ENCODE assay signal across 1 cellular context in the genomic region with DNA sequence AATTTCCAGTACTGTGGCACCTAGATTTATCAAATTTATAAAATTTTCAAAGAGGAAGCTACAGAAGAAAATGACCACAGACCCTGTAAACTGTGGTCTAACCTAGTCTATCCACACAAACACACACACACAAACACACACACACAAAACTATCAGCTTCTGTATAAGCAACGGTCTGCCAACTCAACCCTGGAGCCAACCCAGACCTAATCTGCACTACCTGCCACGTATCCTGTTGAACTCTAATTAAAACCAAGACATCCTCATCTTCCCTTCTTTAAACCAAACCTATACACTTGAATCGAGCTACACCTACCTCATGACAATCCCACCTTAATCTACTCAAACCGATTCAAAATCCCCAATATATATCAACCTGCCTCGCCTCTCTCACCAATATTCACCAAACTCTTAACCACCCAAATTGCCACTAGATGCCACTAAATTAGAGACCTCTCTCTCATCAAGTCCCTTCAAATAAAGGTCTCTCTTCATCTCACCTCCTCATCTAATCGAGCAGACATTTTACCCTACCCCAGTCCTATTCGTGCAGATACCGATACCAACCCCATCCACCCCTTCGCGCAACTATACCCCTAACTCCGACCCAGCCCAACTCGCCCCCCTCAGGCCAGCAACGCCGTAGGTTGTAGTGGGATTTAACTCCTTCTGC.
TF ChIP-seq lines count a peak whose summit lies in the region.

No MANE protein-coding gene starts in this region.

TF ChIP-seq in HepG2, 621 proteins besides CTCF, POLR2A, EP300 and RAD21 (continued from another document):
- TF ChIP-seq, protein P1, sequence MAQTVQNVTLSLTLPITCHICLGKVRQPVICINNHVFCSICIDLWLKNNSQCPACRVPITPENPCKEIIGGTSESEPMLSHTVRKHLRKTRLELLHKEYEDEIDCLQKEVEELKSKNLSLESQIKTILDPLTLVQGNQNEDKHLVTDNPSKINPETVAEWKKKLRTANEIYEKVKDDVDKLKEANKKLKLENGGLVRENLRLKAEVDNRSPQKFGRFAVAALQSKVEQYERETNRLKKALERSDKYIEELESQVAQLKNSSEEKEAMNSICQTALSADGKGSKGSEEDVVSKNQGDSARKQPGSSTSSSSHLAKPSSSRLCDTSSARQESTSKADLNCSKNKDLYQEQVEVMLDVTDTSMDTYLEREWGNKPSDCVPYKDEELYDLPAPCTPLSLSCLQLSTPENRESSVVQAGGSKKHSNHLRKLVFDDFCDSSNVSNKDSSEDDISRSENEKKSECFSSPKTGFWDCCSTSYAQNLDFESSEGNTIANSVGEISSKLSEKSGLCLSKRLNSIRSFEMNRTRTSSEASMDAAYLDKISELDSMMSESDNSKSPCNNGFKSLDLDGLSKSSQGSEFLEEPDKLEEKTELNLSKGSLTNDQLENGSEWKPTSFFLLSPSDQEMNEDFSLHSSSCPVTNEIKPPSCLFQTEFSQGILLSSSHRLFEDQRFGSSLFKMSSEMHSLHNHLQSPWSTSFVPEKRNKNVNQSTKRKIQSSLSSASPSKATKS (CRISPR knock-in tag; IDR thresholded peaks at IDR 0.05), result no peak; the same call in 1 of the 2 replicates
- TF ChIP-seq ZBTB1 (CRISPR knock-in tag; IDR thresholded peaks at IDR 0.05; ENCODE audit: borderline replicate concordance) (no peak), ZNF430 (CRISPR knock-in tag; IDR thresholded peaks at IDR 0.05) (no peak), NRL (CRISPR knock-in tag; IDR thresholded peaks at IDR 0.05; ENCODE audit: borderline replicate concordance) (no peak), ZNF3 (CRISPR knock-in tag; IDR thresholded peaks at IDR 0.05) (peak; percentile 14; the same call in 1 of the 2 replicates), ZEB1 (IDR thresholded peaks at IDR 0.05; ENCODE audit: insufficient replicate concordance, low read depth) (no peak), DNMT3B (CRISPR knock-in tag; conservative IDR thresholded peaks at IDR 0.05) (no peak; the same call in 1 of the 2 replicates), ZNF879 (CRISPR knock-in tag; IDR thresholded peaks at IDR 0.05) (no peak), ZNF432 (CRISPR knock-in tag; IDR thresholded peaks at IDR 0.05; ENCODE audit: borderline replicate concordance) (no peak), ZNF335 (CRISPR knock-in tag; IDR thresholded peaks at IDR 0.05) (no peak), ZNF746 (CRISPR knock-in tag; IDR thresholded peaks at IDR 0.05) (0 out of 2 replicates have a peak, but pooled peaks have one; percentile 5), NFE2L1 (CRISPR knock-in tag; IDR thresholded peaks at IDR 0.05; ENCODE audit: borderline replicate concordance) (no peak), ZNF605 (CRISPR knock-in tag; IDR thresholded peaks at IDR 0.05) (no peak), ZNF124 (CRISPR knock-in tag; IDR thresholded peaks at IDR 0.05) (no peak), NFKB2 (CRISPR knock-in tag; IDR thresholded peaks at IDR 0.05; ENCODE audit: borderline replicate concordance) (no peak), MEIS2 (CRISPR knock-in tag; IDR thresholded peaks at IDR 0.05) (no peak), ZNF670 (CRISPR knock-in tag; IDR thresholded peaks at IDR 0.05; ENCODE audit: borderline replicate concordance) (no peak), ZNF724P (CRISPR knock-in tag; IDR thresholded peaks at IDR 0.05; ENCODE audit: borderline replicate concordance) (0 out of 2 replicates have a peak, but pooled peaks have one; percentile 40), KDM2A (CRISPR knock-in tag; IDR thresholded peaks at IDR 0.05; ENCODE audit: borderline replicate concordance, low read depth) (no peak), TP53 (CRISPR knock-in tag; conservative IDR thresholded peaks at IDR 0.05) (no peak), MAFF (IDR thresholded peaks at IDR 0.05; ENCODE audit: low read depth, low read length) (no peak), FOXK1 (CRISPR knock-in tag; IDR thresholded peaks at IDR 0.05; ENCODE audit: borderline replicate concordance, low read depth) (no peak), ZNF629 (CRISPR knock-in tag; conservative IDR thresholded peaks at IDR 0.05) (no peak), YEATS2 (CRISPR knock-in tag; IDR thresholded peaks at IDR 0.05; ENCODE audit: borderline replicate concordance) (no peak)
- TF ChIP-seq, protein P2, sequence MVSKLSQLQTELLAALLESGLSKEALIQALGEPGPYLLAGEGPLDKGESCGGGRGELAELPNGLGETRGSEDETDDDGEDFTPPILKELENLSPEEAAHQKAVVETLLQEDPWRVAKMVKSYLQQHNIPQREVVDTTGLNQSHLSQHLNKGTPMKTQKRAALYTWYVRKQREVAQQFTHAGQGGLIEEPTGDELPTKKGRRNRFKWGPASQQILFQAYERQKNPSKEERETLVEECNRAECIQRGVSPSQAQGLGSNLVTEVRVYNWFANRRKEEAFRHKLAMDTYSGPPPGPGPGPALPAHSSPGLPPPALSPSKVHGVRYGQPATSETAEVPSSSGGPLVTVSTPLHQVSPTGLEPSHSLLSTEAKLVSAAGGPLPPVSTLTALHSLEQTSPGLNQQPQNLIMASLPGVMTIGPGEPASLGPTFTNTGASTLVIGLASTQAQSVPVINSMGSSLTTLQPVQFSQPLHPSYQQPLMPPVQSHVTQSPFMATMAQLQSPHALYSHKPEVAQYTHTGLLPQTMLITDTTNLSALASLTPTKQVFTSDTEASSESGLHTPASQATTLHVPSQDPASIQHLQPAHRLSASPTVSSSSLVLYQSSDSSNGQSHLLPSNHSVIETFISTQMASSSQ (IDR thresholded peaks at IDR 0.05; ENCODE audit: low read depth), result no peak
- TF ChIP-seq, protein P2 (CRISPR knock-in tag; IDR thresholded peaks at IDR 0.05; ENCODE audit: borderline replicate concordance), result no peak
- TF ChIP-seq, protein P3, sequence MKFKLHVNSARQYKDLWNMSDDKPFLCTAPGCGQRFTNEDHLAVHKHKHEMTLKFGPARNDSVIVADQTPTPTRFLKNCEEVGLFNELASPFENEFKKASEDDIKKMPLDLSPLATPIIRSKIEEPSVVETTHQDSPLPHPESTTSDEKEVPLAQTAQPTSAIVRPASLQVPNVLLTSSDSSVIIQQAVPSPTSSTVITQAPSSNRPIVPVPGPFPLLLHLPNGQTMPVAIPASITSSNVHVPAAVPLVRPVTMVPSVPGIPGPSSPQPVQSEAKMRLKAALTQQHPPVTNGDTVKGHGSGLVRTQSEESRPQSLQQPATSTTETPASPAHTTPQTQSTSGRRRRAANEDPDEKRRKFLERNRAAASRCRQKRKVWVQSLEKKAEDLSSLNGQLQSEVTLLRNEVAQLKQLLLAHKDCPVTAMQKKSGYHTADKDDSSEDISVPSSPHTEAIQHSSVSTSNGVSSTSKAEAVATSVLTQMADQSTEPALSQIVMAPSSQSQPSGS (CRISPR knock-in tag; IDR thresholded peaks at IDR 0.05), result no peak; the same call in 1 of the 2 replicates
- TF ChIP-seq, protein P4, sequence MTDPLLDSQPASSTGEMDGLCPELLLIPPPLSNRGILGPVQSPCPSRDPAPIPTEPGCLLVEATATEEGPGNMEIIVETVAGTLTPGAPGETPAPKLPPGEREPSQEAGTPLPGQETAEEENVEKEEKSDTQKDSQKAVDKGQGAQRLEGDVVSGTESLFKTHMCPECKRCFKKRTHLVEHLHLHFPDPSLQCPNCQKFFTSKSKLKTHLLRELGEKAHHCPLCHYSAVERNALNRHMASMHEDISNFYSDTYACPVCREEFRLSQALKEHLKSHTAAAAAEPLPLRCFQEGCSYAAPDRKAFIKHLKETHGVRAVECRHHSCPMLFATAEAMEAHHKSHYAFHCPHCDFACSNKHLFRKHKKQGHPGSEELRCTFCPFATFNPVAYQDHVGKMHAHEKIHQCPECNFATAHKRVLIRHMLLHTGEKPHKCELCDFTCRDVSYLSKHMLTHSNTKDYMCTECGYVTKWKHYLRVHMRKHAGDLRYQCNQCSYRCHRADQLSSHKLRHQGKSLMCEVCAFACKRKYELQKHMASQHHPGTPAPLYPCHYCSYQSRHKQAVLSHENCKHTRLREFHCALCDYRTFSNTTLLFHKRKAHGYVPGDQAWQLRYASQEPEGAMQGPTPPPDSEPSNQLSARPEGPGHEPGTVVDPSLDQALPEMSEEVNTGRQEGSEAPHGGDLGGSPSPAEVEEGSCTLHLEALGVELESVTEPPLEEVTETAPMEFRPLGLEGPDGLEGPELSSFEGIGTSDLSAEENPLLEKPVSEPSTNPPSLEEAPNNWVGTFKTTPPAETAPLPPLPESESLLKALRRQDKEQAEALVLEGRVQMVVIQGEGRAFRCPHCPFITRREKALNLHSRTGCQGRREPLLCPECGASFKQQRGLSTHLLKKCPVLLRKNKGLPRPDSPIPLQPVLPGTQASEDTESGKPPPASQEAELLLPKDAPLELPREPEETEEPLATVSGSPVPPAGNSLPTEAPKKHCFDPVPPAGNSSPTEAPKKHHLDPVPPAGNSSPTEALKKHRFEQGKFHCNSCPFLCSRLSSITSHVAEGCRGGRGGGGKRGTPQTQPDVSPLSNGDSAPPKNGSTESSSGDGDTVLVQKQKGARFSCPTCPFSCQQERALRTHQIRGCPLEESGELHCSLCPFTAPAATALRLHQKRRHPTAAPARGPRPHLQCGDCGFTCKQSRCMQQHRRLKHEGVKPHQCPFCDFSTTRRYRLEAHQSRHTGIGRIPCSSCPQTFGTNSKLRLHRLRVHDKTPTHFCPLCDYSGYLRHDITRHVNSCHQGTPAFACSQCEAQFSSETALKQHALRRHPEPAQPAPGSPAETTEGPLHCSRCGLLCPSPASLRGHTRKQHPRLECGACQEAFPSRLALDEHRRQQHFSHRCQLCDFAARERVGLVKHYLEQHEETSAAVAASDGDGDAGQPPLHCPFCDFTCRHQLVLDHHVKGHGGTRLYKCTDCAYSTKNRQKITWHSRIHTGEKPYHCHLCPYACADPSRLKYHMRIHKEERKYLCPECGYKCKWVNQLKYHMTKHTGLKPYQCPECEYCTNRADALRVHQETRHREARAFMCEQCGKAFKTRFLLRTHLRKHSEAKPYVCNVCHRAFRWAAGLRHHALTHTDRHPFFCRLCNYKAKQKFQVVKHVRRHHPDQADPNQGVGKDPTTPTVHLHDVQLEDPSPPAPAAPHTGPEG (CRISPR knock-in tag; IDR thresholded peaks at IDR 0.05), result no peak
- TF ChIP-seq, protein P5, sequence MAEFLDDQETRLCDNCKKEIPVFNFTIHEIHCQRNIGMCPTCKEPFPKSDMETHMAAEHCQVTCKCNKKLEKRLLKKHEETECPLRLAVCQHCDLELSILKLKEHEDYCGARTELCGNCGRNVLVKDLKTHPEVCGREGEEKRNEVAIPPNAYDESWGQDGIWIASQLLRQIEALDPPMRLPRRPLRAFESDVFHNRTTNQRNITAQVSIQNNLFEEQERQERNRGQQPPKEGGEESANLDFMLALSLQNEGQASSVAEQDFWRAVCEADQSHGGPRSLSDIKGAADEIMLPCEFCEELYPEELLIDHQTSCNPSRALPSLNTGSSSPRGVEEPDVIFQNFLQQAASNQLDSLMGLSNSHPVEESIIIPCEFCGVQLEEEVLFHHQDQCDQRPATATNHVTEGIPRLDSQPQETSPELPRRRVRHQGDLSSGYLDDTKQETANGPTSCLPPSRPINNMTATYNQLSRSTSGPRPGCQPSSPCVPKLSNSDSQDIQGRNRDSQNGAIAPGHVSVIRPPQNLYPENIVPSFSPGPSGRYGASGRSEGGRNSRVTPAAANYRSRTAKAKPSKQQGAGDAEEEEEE (CRISPR knock-in tag; IDR thresholded peaks at IDR 0.05; ENCODE audit: borderline replicate concordance), result no peak
- TF ChIP-seq, protein P6, sequence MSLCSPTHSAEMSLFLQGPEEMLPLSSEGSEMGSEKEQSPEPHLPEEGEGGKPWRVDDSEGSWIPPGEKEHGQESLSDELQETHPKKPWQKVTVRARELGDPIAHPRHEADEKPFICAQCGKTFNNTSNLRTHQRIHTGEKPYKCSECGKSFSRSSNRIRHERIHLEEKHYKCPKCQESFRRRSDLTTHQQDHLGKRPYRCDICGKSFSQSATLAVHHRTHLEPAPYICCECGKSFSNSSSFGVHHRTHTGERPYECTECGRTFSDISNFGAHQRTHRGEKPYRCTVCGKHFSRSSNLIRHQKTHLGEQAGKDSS (CRISPR knock-in tag; IDR thresholded peaks at IDR 0.05; ENCODE audit: borderline replicate concordance, low read depth), result no peak
